In the genomic region with DNA sequence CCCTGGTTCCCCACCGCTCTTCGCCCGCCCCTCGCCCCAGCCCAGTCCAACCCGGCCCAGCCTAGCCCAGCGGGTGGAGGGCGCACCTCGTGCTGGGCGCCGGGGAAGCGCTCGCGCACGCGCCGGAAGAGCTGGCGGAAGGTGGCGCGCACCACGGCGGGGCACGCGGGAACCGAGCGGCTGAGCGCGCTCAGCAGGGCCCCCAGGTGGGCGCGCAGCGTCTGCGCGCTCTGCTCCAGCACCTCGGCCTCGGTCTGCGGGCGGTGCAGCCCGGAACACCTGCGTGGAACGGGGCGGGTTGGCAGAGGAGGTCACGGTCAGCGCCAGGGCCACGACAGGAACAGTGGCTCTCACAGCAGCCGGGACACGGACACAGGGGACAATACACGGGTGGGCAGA, we compare ENCODE assay signal across 10 cellular contexts. TPM values are rescaled to one million over a fixed set of nuclear protein-coding genes. Genes with fewer than 3 reads are reported as not detected.
DNase-seq lines count a peak whose midpoint lies in the region; ATAC-seq and TF ChIP-seq lines count a peak whose summit lies in the region.
"Not testable (repeated sequence)": the region's sequence is repeated elsewhere in the genome, so short reads cannot be mapped to it uniquely, and the experiment has no call there.
"Had no signal": no experiment of that assay in that cellular context is flagged by ENCODE, and none has a peak within 500 bp of the region (broad histone marks: within the 10 kb centered on the region; RNA-seq: fewer than 3 reads in every experiment).

No MANE protein-coding gene starts in this region.

- peak; percentile 37 for TF ChIP-seq CTCF in OCI-LY7 (conservative IDR thresholded peaks at IDR 0.05; ENCODE audit: low read length)
- not testable (repeated sequence) for TF ChIP-seq CTCF in mesothelial cell of epicardium (IDR thresholded peaks at IDR 0.05; ENCODE audit: unreplicated experiment)

- DNase-seq in COLO668 (lab: John Stamatoyannopoulos, UW; ENCODE audit: unreplicated experiment): peak; percentile 85
- peak; percentile 75 for DNase-seq in OCI-LY7 (ENCODE audit: low spot score)
- DNase-seq in activated T-cell treated with anti-CD3 and anti-CD28 coated beads, Interleukin-2, amount 50 U/mL, for 24 hours: peak; percentile 82
- peak; percentile 40 to 62 (median 57) for DNase-seq in effector memory CD8-positive, alpha-beta T cell
- not testable (repeated sequence) for DNase-seq in mesothelial cell of epicardium (ENCODE audit: low spot score in 2 of 2, unreplicated experiment in 2 of 2)
- peak in 2 of 3 experiments; percentile 53 to 54 for DNase-seq in stimulated activated CD4-positive, alpha-beta T cell treated with anti-CD3 and anti-CD28 coated beads, TNF-alpha, amount 100 ng/mL, for 4 hours (ENCODE audit: low read depth in 3 of 3)

- H3K4me2 ChIP-seq in OCI-LY7 (ENCODE audit: low read length): peak overlapping the region; percentile 56

- peaks cover 27% of the 10 kb centered on the region for H3K36me3 Mint-ChIP-seq in activated T-cell treated with anti-CD3 and anti-CD28 coated beads, Interleukin-2, amount 50 U/mL, for 24 hours (ENCODE audit: low read depth)
- H3K36me3 Mint-ChIP-seq in effector memory CD8-positive, alpha-beta T cell (ENCODE audit: insufficient read depth): peaks cover 15% of the 10 kb centered on the region
- not testable (repeated sequence) for H3K36me3 Mint-ChIP-seq in mesothelial cell of epicardium

- H4K20me1 ChIP-seq in OCI-LY7 (ENCODE audit: insufficient read depth, low read length): not testable (repeated sequence)

- H3K27me3 Mint-ChIP-seq in activated T-cell treated with anti-CD3 and anti-CD28 coated beads, Interleukin-2, amount 50 U/mL, for 24 hours; effector memory CD8-positive, alpha-beta T cell; mesothelial cell of epicardium (ENCODE audit: low read depth): not testable (repeated sequence)

- H3K9me2 ChIP-seq in OCI-LY7 (ENCODE audit: insufficient read depth, low read length): not testable (repeated sequence)

- H3K4me3 ChIP-seq in OCI-LY7 (ENCODE audit: low read depth, low read length, poor library complexity, severe bottlenecking): peak overlapping the region; percentile 47

- H3K4me1 ChIP-seq in OCI-LY7 (ENCODE audit: insufficient read depth, low read length, poor library complexity, severe bottlenecking): peaks cover 15% of the 10 kb centered on the region

- H3K9me3 ChIP-seq in OCI-LY7 (ENCODE audit: low read length): not testable (repeated sequence)

- peak overlapping the region; percentile 90 for H3K27ac Mint-ChIP-seq in activated T-cell treated with anti-CD3 and anti-CD28 coated beads, Interleukin-2, amount 50 U/mL, for 24 hours
- peak overlapping the region; percentile 49 to 82 for H3K27ac Mint-ChIP-seq in effector memory CD8-positive, alpha-beta T cell
- H3K27ac Mint-ChIP-seq in mesothelial cell of epicardium: not testable (repeated sequence)

- H3K4me3 Mint-ChIP-seq in activated T-cell treated with anti-CD3 and anti-CD28 coated beads, Interleukin-2, amount 50 U/mL, for 24 hours: peak overlapping the region; percentile 81
- H3K4me3 Mint-ChIP-seq in effector memory CD8-positive, alpha-beta T cell: peak overlapping the region; percentile 67 to 81
- H3K4me3 Mint-ChIP-seq in mesothelial cell of epicardium: peak overlapping the region; percentile 67

- H3K4me1 Mint-ChIP-seq in activated T-cell treated with anti-CD3 and anti-CD28 coated beads, Interleukin-2, amount 50 U/mL, for 24 hours (ENCODE audit: low read depth): peaks cover 24% of the 10 kb centered on the region
- H3K4me1 Mint-ChIP-seq in effector memory CD8-positive, alpha-beta T cell (ENCODE audit: low read depth in 2 of 2): peaks cover 3 to 16% of the 10 kb centered on the region in 2 donors
- peaks cover 15% of the 10 kb centered on the region for H3K4me1 Mint-ChIP-seq in mesothelial cell of epicardium

- CTCF ChIA-PET in OCI-LY7 (lab: Charles Lee; ENCODE audit: unreplicated experiment): not testable (repeated sequence)

- H3K79me2 ChIP-seq in OCI-LY7 (ENCODE audit: insufficient read depth, low read depth, low read length): not testable (repeated sequence)

- intact Hi-C loops in OCI-LY7 (cut with micrococcal nuclease; ENCODE audit: unreplicated experiment): not testable (repeated sequence)

- ATAC-seq in GM21367 (IDR thresholded peaks at IDR 0.05; ENCODE audit: unreplicated experiment) (peak; percentile 34), HG03442 (IDR thresholded peaks at IDR 0.05; ENCODE audit: unreplicated experiment) (peak; percentile 26)
- ATAC-seq in effector memory CD8-positive, alpha-beta T cell (replicated peaks): peak; percentile 63

- peak overlapping the region; percentile 36 for H2AFZ ChIP-seq in OCI-LY7 (ENCODE audit: low read length)

- POLR2A ChIA-PET in OCI-LY7 (lab: Charles Lee): interaction anchor here (0.6 kb wide), 1 partner anchor 106 kb away, joined by 3 read pairs; no protein-coding TSS in a partner anchor

- not testable (repeated sequence) for H3K36me3 ChIP-seq in OCI-LY7 (ENCODE audit: insufficient read depth, low read length)

- BruUV-seq in OCI-LY7 (replicated peaks; lab: Mats Ljungman, UMichigan): not testable (repeated sequence)

- H3K27ac ChIP-seq in OCI-LY7 (ENCODE audit: low read depth, low read length, poor library complexity, severe bottlenecking): peak overlapping the region; percentile 22

- H3K9me3 Mint-ChIP-seq in activated T-cell treated with anti-CD3 and anti-CD28 coated beads, Interleukin-2, amount 50 U/mL, for 24 hours; effector memory CD8-positive, alpha-beta T cell; mesothelial cell of epicardium: not testable (repeated sequence)

RNA-seq across cellular contexts. Expression of gene DBNL, which starts 4.0 kb away (rescaled TPM):
- total RNA-seq in OCI-LY7 (2014; rRNA removed; shearing (Covaris generic)): 124 and 133 TPM in 2 replicates
- 121 and 137 TPM in 2 replicates for total RNA-seq in OCI-LY7 (2022)
- 62.6 to 70.9 TPM (median 64.5 TPM) in 3 replicates for total RNA-seq in mesothelial cell of epicardium

RNA-seq across cellular contexts. Expression of gene PGAM2, which starts 24.9 kb away (rescaled TPM):
- total RNA-seq in OCI-LY7 (2014; rRNA removed; shearing (Covaris generic)): 0.69 TPM in 1 of 2 replicates, not detected in the other
- total RNA-seq in OCI-LY7 (2022) (0.80 and 1.1 TPM in 2 replicates), mesothelial cell of epicardium (0.99 to 1.7 TPM (median 1.2 TPM) in 3 replicates)
- total RNA-seq: pulmonary artery endothelial cell had no signal

RNA-seq across cellular contexts. Expression of gene POLM, which starts 41.8 kb away (rescaled TPM):
- total RNA-seq in OCI-LY7 (2014; rRNA removed; shearing (Covaris generic)): 83.8 and 90.0 TPM in 2 replicates
- 87.9 and 99.3 TPM in 2 replicates for total RNA-seq in OCI-LY7 (2022)
- 27.1 to 29.8 TPM (median 29.0 TPM) in 3 replicates for total RNA-seq in mesothelial cell of epicardium

RNA-seq across cellular contexts. Expression of gene SPDYE1, which starts 42.8 kb away (rescaled TPM):
- not detected in 2 replicates for total RNA-seq in OCI-LY7 (2014; rRNA removed; shearing (Covaris generic))
- total RNA-seq in OCI-LY7 (2022) (not detected in 2 replicates), mesothelial cell of epicardium (not detected in 3 replicates)
- total RNA-seq: dermis blood vessel endothelial cell, pulmonary artery endothelial cell had no signal
